ENCODE assay signal across 8 cellular contexts in genomic region chr7:121107923-121108498, GRCh38.
DNase-seq lines count a peak whose midpoint lies in the region; ATAC-seq and TF ChIP-seq lines count a peak whose summit lies in the region.

No MANE protein-coding gene starts in this region.

- H3K4me3 ChIP-seq in IMR-90 (ENCODE audit: insufficient read depth, low read depth, low read length) (no peak overlapping the region), OCI-LY7 (ENCODE audit: low read depth, low read length, poor library complexity, severe bottlenecking) (no peak overlapping the region), colonic mucosa (no peak overlapping the region), lung (no peak overlapping the region)

- peaks cover 4% of the 10 kb centered on the region for H3K4me1 ChIP-seq in IMR-90 (ENCODE audit: control insufficient read depth, insufficient read depth, low read length)
- no peaks in the 10 kb centered on the region for H3K4me1 ChIP-seq in OCI-LY7 (ENCODE audit: insufficient read depth, low read length, poor library complexity, severe bottlenecking)
- no peaks in the 10 kb centered on the region for H3K4me1 ChIP-seq in colonic mucosa
- H3K4me1 ChIP-seq in lung (ENCODE audit: control insufficient read depth in 2 of 2, insufficient read depth in 2 of 2, low read length in 2 of 2): peaks cover 0 to 2% of the 10 kb centered on the region in 2 donors

- no peak overlapping the region for H3K23ac ChIP-seq in IMR-90 (ENCODE audit: low read depth, low read length)

- H3K56ac ChIP-seq in IMR-90 (ENCODE audit: extremely low read depth, insufficient read depth, low read length): no peak overlapping the region

- H2AK9ac ChIP-seq in IMR-90 (replicated peaks; ENCODE audit: low read depth, low read length, poor library complexity): no peak overlapping the region

- H4K20me1 ChIP-seq in IMR-90 (ENCODE audit: insufficient read depth, low read length): no peaks in the 10 kb centered on the region
- H4K20me1 ChIP-seq in OCI-LY7 (ENCODE audit: insufficient read depth, low read length): no peaks in the 10 kb centered on the region

- no peak overlapping the region for H3K4me3 Mint-ChIP-seq in activated CD8-positive, alpha-beta memory T cell treated with anti-CD3 and anti-CD28 coated beads, Interleukin-2, amount 10 ng/mL, durations not matched to agents 7 days and 5 days

- peak overlapping the region; percentile 70; the same call in 1 of the 2 replicates for H3K4ac ChIP-seq in IMR-90 (ENCODE audit: low read depth, low read length)

- H2BK15ac ChIP-seq in IMR-90 (ENCODE audit: low read depth, low read length): no peak overlapping the region

- no peaks in the 10 kb centered on the region for H3K27me3 ChIP-seq in IMR-90 (ENCODE audit: control insufficient read depth, insufficient read depth, low read length)
- no peaks in the 10 kb centered on the region for H3K27me3 ChIP-seq in colonic mucosa
- no peaks in the 10 kb centered on the region for H3K27me3 ChIP-seq in lung (ENCODE audit: control insufficient read depth, insufficient read depth)

- no peak overlapping the region for H3K9ac ChIP-seq in IMR-90 (ENCODE audit: low read depth, low read length)
- H3K9ac ChIP-seq in colonic mucosa (ENCODE audit: low read depth in 2 of 2, low read length in 2 of 2): no peak overlapping the region

- BruUV-seq in IMR-90 (replicated peaks; lab: Mats Ljungman, UMichigan) (no TSS peak), OCI-LY7 (replicated peaks; lab: Mats Ljungman, UMichigan) (no TSS peak)

- H3K9me3 ChIP-seq in IMR-90 (ENCODE audit: control insufficient read depth, insufficient read depth, low read length) (no peaks in the 10 kb centered on the region), OCI-LY7 (ENCODE audit: low read length) (no peaks in the 10 kb centered on the region), colonic mucosa (no peaks in the 10 kb centered on the region), lung (ENCODE audit: control insufficient read depth in 2 of 2, insufficient read depth in 1 of 2, low read length in 1 of 2) (no peaks in the 10 kb centered on the region)

- peak; percentile 83 for TF ChIP-seq RAD21 in IMR-90 (IDR thresholded peaks at IDR 0.05; ENCODE audit: low read length)

- peak overlapping the region; percentile 75; the same call in 1 of the 2 replicates for H2BK120ac ChIP-seq in IMR-90 (ENCODE audit: low read depth, low read length)

- POLR2A ChIA-PET in IMR-90 (lab: Charles Lee; ENCODE audit: unreplicated experiment) (no interaction called here), OCI-LY7 (lab: Charles Lee) (interaction anchor here (0.7 to 1.2 kb wide), 2 partner anchors 13 to 52 kb away, joined by 3 read pairs; no protein-coding TSS in a partner anchor)

- no peak overlapping the region for H3K27ac ChIP-seq in IMR-90 (ENCODE audit: insufficient read depth, low read length)
- no peak overlapping the region for H3K27ac ChIP-seq in OCI-LY7 (ENCODE audit: low read depth, low read length, poor library complexity, severe bottlenecking)
- H3K27ac ChIP-seq in colonic mucosa: no peak overlapping the region
- H3K27ac ChIP-seq in lung (ENCODE audit: low read depth in 1 of 2, low read length in 1 of 2): no peak overlapping the region

- H4K91ac ChIP-seq in IMR-90 (ENCODE audit: insufficient read depth, low read depth, low read length): no peak overlapping the region

- CTCF ChIA-PET in activated CD8-positive, alpha-beta memory T cell treated with anti-CD3 and anti-CD28 coated beads, Interleukin-2, amount 10 ng/mL, durations not matched to agents 7 days and 5 days (lab: Charles Lee): interaction anchor here (0.6 to 3.6 kb wide), 14 partner anchors 9 to 887 kb away, joined by 3 to 35 read pairs (median 4); partner anchors contain the start of gene CPED1
- CTCF ChIA-PET in IMR-90 (lab: Yijun Ruan, JAX): interaction anchor here (0.6 to 1.2 kb wide), 9 partner anchors 8 to 274 kb away, joined by 3 to 8 read pairs (median 4); partner anchors contain the start of gene CPED1
- CTCF ChIA-PET in OCI-LY7 (lab: Charles Lee; ENCODE audit: unreplicated experiment): no interaction called here

- H3K4me2 ChIP-seq in IMR-90 (ENCODE audit: low read depth, low read length) (no peak overlapping the region), OCI-LY7 (ENCODE audit: low read length) (no peak overlapping the region)

- in situ Hi-C loops in IMR-90 (cut with MboI; ENCODE audit: low sequenced_read_pairs): no loop called here

- intact Hi-C loops in IMR-90 (cut with micrococcal nuclease) (loop anchor here (1.0 to 5.0 kb wide), 3 partner anchors 121 to 316 kb away; no protein-coding TSS in a partner anchor), OCI-LY7 (cut with micrococcal nuclease; ENCODE audit: unreplicated experiment) (loop anchor here (2.0 to 5.0 kb wide), 3 partner anchors 121 to 316 kb away; no protein-coding TSS in a partner anchor), colonic mucosa (cut with DNase I) (no loop called here)

- peak overlapping the region in 1 of 2 experiments; percentile 63; a peak in 1 of 4 replicates for H4K8ac ChIP-seq in IMR-90 (ENCODE audit: low read depth in 2 of 2, low read length in 2 of 2)

- peaks cover 8 to 16% of the 10 kb centered on the region in 2 experiments for H3K79me1 ChIP-seq in IMR-90 (ENCODE audit: low read depth in 1 of 2, low read length in 2 of 2)

- H3K9me2 ChIP-seq in OCI-LY7 (ENCODE audit: insufficient read depth, low read length): no peaks in the 10 kb centered on the region

- H2BK20ac ChIP-seq in IMR-90 (ENCODE audit: low read depth, low read length): peak overlapping the region; percentile 90; the same call in 1 of the 2 replicates

- H3K9me3 Mint-ChIP-seq in activated CD8-positive, alpha-beta memory T cell treated with anti-CD3 and anti-CD28 coated beads, Interleukin-2, amount 10 ng/mL, durations not matched to agents 7 days and 5 days (ENCODE audit: low read depth): no peaks in the 10 kb centered on the region

- ATAC-seq in activated CD8-positive, alpha-beta memory T cell treated with anti-CD3 and anti-CD28 coated beads, Interleukin-2, amount 10 ng/mL, durations not matched to agents 7 days and 5 days: peak; percentile 85
- ATAC-seq in GM21737 (IDR thresholded peaks at IDR 0.05; ENCODE audit: unreplicated experiment): peak; percentile 90
- ATAC-seq in IMR-90 (ENCODE audit: low read depth): peak; percentile 92
- ATAC-seq in lung (ENCODE audit: insufficient read depth, low FRiP score): peak; percentile 62

- WGBS in IMR-90 (ENCODE audit: extremely low coverage in 2 of 2, insufficient read length in 1 of 2), 2 experiments: no CpG with 5 or more reads among the region's 1 CpG
- WGBS in lung, 2 donors: 29 to 38% methylated on average over 1 of the region's 1 CpG

- TF ChIP-seq CTCF in IMR-90 (conservative IDR thresholded peaks at IDR 0.05; ENCODE audit: low read depth, low read length) (peak; percentile 87), OCI-LY7 (conservative IDR thresholded peaks at IDR 0.05; ENCODE audit: low read length) (peak; percentile 97), colonic mucosa (IDR thresholded peaks at IDR 0.05) (peak; percentile 73), lung (IDR thresholded peaks at IDR 0.05; ENCODE audit: control extremely low read depth, extremely low read depth) (peak; percentile 52)

- H3K79me2 ChIP-seq in OCI-LY7 (ENCODE audit: insufficient read depth, low read depth, low read length): no peaks in the 10 kb centered on the region

- TF ChIP-seq POLR2A in IMR-90 (IDR thresholded peaks at IDR 0.05; ENCODE audit: low read depth, low read length): no peak

- H3K4me1 Mint-ChIP-seq in activated CD8-positive, alpha-beta memory T cell treated with anti-CD3 and anti-CD28 coated beads, Interleukin-2, amount 10 ng/mL, durations not matched to agents 7 days and 5 days: no peaks in the 10 kb centered on the region

- H3K9me1 ChIP-seq in IMR-90 (ENCODE audit: insufficient read depth, low read length): no peaks in the 10 kb centered on the region

- peak overlapping the region; percentile 64; the same call in 1 of the 2 replicates for H3K18ac ChIP-seq in IMR-90 (ENCODE audit: low read depth, low read length)

- H2AK5ac ChIP-seq in IMR-90 (ENCODE audit: low read depth, low read length): no peak overlapping the region

- H2BK5ac ChIP-seq in IMR-90 (ENCODE audit: low read depth, low read length, poor library complexity, severe bottlenecking): peak overlapping the region; percentile 84

- peaks cover 34% of the 10 kb centered on the region for H3K27me3 Mint-ChIP-seq in activated CD8-positive, alpha-beta memory T cell treated with anti-CD3 and anti-CD28 coated beads, Interleukin-2, amount 10 ng/mL, durations not matched to agents 7 days and 5 days

- H3K36me3 ChIP-seq in IMR-90 (ENCODE audit: control insufficient read depth, insufficient read depth, low read length): no peaks in the 10 kb centered on the region; the same call in 1 of the 2 replicates
- no peaks in the 10 kb centered on the region for H3K36me3 ChIP-seq in OCI-LY7 (ENCODE audit: insufficient read depth, low read length)
- H3K36me3 ChIP-seq in colonic mucosa: no peaks in the 10 kb centered on the region
- peaks cover 0 to 6% of the 10 kb centered on the region in 2 donors for H3K36me3 ChIP-seq in lung (ENCODE audit: control insufficient read depth in 2 of 2, insufficient read depth in 2 of 2, low read length in 2 of 2)

- H3K36me3 Mint-ChIP-seq in activated CD8-positive, alpha-beta memory T cell treated with anti-CD3 and anti-CD28 coated beads, Interleukin-2, amount 10 ng/mL, durations not matched to agents 7 days and 5 days: no peaks in the 10 kb centered on the region

- dilution Hi-C loops in IMR-90 (cut with HindIII; ENCODE audit: low sequenced_read_pairs, unreplicated experiment): no loop called here

- no peak overlapping the region for H3K27ac Mint-ChIP-seq in activated CD8-positive, alpha-beta memory T cell treated with anti-CD3 and anti-CD28 coated beads, Interleukin-2, amount 10 ng/mL, durations not matched to agents 7 days and 5 days

- H3K14ac ChIP-seq in IMR-90 (replicated peaks; ENCODE audit: low read depth, low read length): 0 out of 2 replicates have a peak overlapping the region, but pooled peaks have one; percentile 62

- H2AFZ ChIP-seq in IMR-90 (replicated peaks; ENCODE audit: low read length, poor library complexity): no peak overlapping the region
- no peak overlapping the region for H2AFZ ChIP-seq in OCI-LY7 (ENCODE audit: low read length)

- no peak for DNase-seq in activated CD8-positive, alpha-beta memory T cell treated with anti-CD3 and anti-CD28 coated beads, Interleukin-2, amount 10 ng/mL, durations not matched to agents 7 days and 5 days
- no peak for DNase-seq in activated CD8-positive, alpha-beta memory T cell treated with anti-CD3 and anti-CD28 coated beads, Interleukin-2, amount 50 U/mL, for 48 hours
- peak; percentile 78 for DNase-seq in IMR-90
- peak; percentile 67 for DNase-seq in OCI-LY7 (ENCODE audit: low spot score)
- DNase-seq in colonic mucosa: no peak
- DNase-seq in lung (ENCODE audit: low spot score): no peak
- no peak for DNase-seq in NK-92 (lab: John Stamatoyannopoulos, UW; ENCODE audit: unreplicated experiment)

- H4K5ac ChIP-seq in IMR-90 (ENCODE audit: low read depth, low read length): no peak overlapping the region

TF ChIP-seq in IMR-90, 13 proteins besides CTCF, POLR2A, EP300 and RAD21:
- no peak for TF ChIP-seq RFX5 (IDR thresholded peaks at IDR 0.05; ENCODE audit: low read depth, low read length)
- peak; percentile 80 for TF ChIP-seq MAFK (IDR thresholded peaks at IDR 0.05; ENCODE audit: low read depth, low read length)
- TF ChIP-seq SMC3 (IDR thresholded peaks at IDR 0.05; ENCODE audit: low read depth, low read length): peak; percentile 74

Comparison
In these comparisons a context has a peak if more than half of its experiments do, and no peak if none do; other contexts are left out.
1. DNase-seq: peak in IMR-90 (single experiment) and OCI-LY7 (single experiment); none in activated CD8-positive, alpha-beta memory T cell treated with anti-CD3 and anti-CD28 coated beads, Interleukin-2, amount 10 ng/mL, durations not matched to agents 7 days and 5 days (single experiment), activated CD8-positive, alpha-beta memory T cell treated with anti-CD3 and anti-CD28 coated beads, Interleukin-2, amount 50 U/mL, for 48 hours (single experiment), colonic mucosa (single experiment), lung (single experiment) and NK-92 (single experiment).
2. Peak in every context shown above with its lines, with median percentiles within 50 percentile points of each other: ATAC-seq and CTCF ChIP-seq.